ENCODE assay signal across 8 cellular contexts in the genomic region with DNA sequence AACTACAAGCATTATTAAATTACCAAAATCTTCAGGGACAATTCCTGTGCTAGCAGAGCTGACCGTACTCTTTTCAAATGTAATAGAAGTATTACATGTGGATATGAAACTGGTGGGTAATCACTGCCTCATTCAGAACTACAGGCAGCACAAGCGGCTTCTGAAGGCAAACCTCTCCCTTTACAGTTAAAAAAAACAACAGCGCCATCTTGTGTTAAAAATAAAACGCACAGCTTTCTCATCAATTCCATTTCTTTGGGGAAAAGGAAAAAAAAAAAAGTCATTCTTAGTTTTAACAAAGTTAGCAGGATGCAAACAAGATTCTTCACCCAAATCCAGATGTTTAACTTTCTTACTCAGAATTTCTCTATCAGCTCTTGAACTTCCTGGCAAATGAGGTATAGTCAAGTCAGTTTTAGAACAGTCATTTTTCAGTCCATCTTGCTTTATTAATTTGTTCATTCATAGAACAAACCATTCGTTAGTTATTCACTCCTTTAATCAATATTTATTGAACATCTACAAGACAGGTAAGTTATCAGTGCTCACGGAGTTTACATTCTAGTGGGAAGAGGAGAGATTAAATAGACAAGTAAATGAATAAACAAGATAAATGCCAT.
A peak's percentile ranks its signal among the peaks of the same experiment; 100 is the strongest.
DNase-seq lines count a peak whose midpoint lies in the region; ATAC-seq, FAIRE-seq and TF ChIP-seq lines count a peak whose summit lies in the region.

No MANE protein-coding gene starts in this region.

- H3K27me3 ChIP-seq in hepatocyte: peaks cover 3% of the 10 kb centered on the region

- no peak overlapping the region for H3K4me2 ChIP-seq in hepatocyte

- no peaks in the 10 kb centered on the region for H3K79me2 ChIP-seq in hepatocyte

- H3K9me2 ChIP-seq in hepatocyte (replicated peaks; ENCODE audit: insufficient read depth): no peaks in the 10 kb centered on the region

- H2AFZ ChIP-seq in hepatocyte: no peak overlapping the region

- ATAC-seq in HG02610 (IDR thresholded peaks at IDR 0.05; ENCODE audit: unreplicated experiment) (peak; percentile 59), HG02588 (IDR thresholded peaks at IDR 0.05; ENCODE audit: unreplicated experiment) (no peak)

- no peaks in the 10 kb centered on the region for H4K20me1 ChIP-seq in hepatocyte (ENCODE audit: insufficient read depth, poor library complexity, severe bottlenecking)

- H3K36me3 ChIP-seq in hepatocyte (replicated peaks; ENCODE audit: insufficient read depth, low read depth): no peaks in the 10 kb centered on the region

- peak; percentile 69 for DNase-seq in NCI-H1694 treated with DMSO at 0.1 percent for 48 hours (lab: John Stamatoyannopoulos, UW)
- DNase-seq in hepatocyte (ENCODE audit: low spot score): peak; percentile 81
- peak; percentile 41 for DNase-seq in stromal cell of bone marrow (ENCODE audit: low read depth)

- WGBS in hepatocyte (ENCODE audit: low lambda C conversion rate, missing lambda C conversion rate): 14% methylated on average over 6 of the region's 6 CpGs

- TF ChIP-seq CTCF in GM12872 (IDR thresholded peaks at IDR 0.05; ENCODE audit: insufficient read depth, low read depth, low read length): peak; percentile 50
- TF ChIP-seq CTCF in WI38 (IDR thresholded peaks at IDR 0.05; ENCODE audit: low read depth, low read length): 0 out of 2 replicates have a peak, but pooled peaks have one; percentile 13
- TF ChIP-seq CTCF in hepatocyte (IDR thresholded peaks at IDR 0.05; ENCODE audit: poor library complexity): peak; percentile 88

- FAIRE-seq in A204.1 (lab: Jason Lieb, UNC): peak; percentile 99

- H3K4me1 ChIP-seq in hepatocyte (ENCODE audit: insufficient read depth): no peaks in the 10 kb centered on the region

- H3K9me3 ChIP-seq in hepatocyte (ENCODE audit: low read depth): no peaks in the 10 kb centered on the region

- H3K4me3 ChIP-seq in WI38 (ENCODE audit: low read depth, low read length) (no peak overlapping the region), hepatocyte (no peak overlapping the region)

- no peak overlapping the region for H3K27ac ChIP-seq in hepatocyte

Comparison
In these comparisons a context has a peak if more than half of its experiments do, and no peak if none do; other contexts are left out.
1. CTCF ChIP-seq: peak in every context shown above with its lines; median percentile 88 in hepatocyte; 50 in GM12872; 13 in WI38.